ENCODE assay signal across 20 cellular contexts in genomic region chr15:85155360-85155759, GRCh38.
"Had no signal": no experiment of that assay in that cellular context is flagged by ENCODE, and none has a peak within 500 bp of the region (broad histone marks: within the 10 kb centered on the region; RNA-seq: fewer than 3 reads in every experiment).

No MANE protein-coding gene starts in this region.

- ATAC-seq: PC-3, Right ventricle myocardium inferior had no signal

- DNase-seq: Kasumi-1, NCI-H1092, NCI-H1105 treated with DMSO at 0.1 percent for 48 hours, NCI-H1417 treated with DMSO at 0.1 percent for 48 hours, NCI-H146, NCI-H1694 treated with DMSO at 0.1 percent for 48 hours, NCI-H1930, NCI-H2081, NCI-H2107, NCI-H2227 treated with DMSO at 0.1 percent for 48 hours, NCI-H524, NCI-H526 treated with DMSO at 0.1 percent for 48 hours, NCI-H748 treated with DMSO at 0.1 percent for 48 hours, PC-3, Peyer's patch, SHP77 treated with DMSO at 0.1 percent for 48 hours, SJCRH30 had no signal

- H3K9ac ChIP-seq: KMS-11 had no signal

- H3K4me2 ChIP-seq: KMS-11 had no signal

- H3K36me3 ChIP-seq: Peyer's patch, SJCRH30 had no signal

- H3K4me3 ChIP-seq: Peyer's patch, SJCRH30, SK-N-MC had no signal

- H3K4me1 ChIP-seq: Peyer's patch, SJCRH30 had no signal

- H3K27ac ChIP-seq: KMS-11, Peyer's patch, SJCRH30, SK-N-MC had no signal

- H3K27me3 ChIP-seq: Peyer's patch, SJCRH30 had no signal

- H3K9me3 ChIP-seq: Peyer's patch had no signal
